8 cellular contexts compared by ENCODE assay signal in the genomic region with DNA sequence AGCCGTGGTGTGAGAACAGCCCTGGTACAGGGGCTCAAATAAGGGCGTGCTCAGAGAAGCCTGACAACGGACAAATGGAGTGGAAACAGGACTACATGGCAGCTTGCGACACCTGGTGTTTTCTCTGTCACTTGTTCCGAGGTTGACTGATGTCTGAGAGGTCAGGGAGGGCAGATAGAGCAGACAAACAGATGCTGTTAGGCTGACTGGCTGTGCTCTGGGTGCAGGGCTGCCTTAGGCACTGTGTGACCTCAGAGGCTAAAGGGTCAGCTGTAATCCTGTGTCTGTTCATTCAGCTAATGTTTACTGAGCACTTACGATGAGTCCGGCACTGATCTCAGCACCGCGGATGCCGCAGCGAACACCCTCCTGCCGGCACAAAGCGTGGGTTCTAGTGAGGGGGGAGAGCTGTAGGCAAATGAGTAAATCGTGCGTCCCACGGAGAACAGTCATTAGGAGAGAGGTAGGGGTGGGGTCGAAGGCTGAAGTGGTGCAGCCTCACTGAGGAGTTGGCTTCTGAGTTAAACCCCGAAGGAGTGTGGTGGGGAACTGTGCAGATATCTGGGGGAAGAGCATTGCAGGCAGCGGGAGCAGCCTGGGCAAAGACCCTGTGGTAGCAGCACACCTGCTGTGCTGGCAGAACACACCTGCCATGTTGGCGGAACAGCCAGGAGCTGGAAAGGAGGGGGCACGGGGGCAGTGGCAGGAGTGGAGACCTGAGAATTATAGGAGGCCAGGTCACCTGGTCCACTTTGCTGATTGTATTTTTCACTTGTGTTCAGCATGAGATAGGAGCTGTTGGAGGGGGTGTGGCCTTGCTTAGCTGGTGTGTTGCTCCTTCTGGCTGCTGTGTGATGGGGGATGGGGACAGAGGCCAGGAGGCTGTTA. TPM values are rescaled to one million over a fixed set of nuclear protein-coding genes. Genes with fewer than 3 reads are reported as not detected.
A peak's percentile ranks its signal among the peaks of the same experiment; 100 is the strongest.
DNase-seq lines count a peak whose midpoint lies in the region; ATAC-seq and TF ChIP-seq lines count a peak whose summit lies in the region.

No MANE protein-coding gene starts in this region.

- ATAC-seq in GM19328 (IDR thresholded peaks at IDR 0.05; ENCODE audit: unreplicated experiment) (peak; percentile 74), HG03139 (IDR thresholded peaks at IDR 0.05; ENCODE audit: unreplicated experiment) (peak; percentile 79), body of pancreas (peak; percentile 88)

- H3K4me3 Mint-ChIP-seq in CD8-positive, alpha-beta memory T cell, result peak overlapping the region in 1 of 7 donors; percentile 5

- H3K4me1 Mint-ChIP-seq in CD8-positive, alpha-beta memory T cell, result no peaks in the 10 kb centered on the region

- TF ChIP-seq CTCF in body of pancreas (IDR thresholded peaks at IDR 0.05), result peak in 2 of 7 experiments; percentile 5 to 30

- H3K27me3 ChIP-seq in body of pancreas (no peaks in the 10 kb centered on the region), HAP-1 (ENCODE audit: low read depth) (no peaks in the 10 kb centered on the region)
- no peaks in the 10 kb centered on the region for H3K27me3 ChIP-seq in CD8-positive, alpha-beta memory T cell (ENCODE audit: insufficient read depth, low read length, poor library complexity, severe bottlenecking)

- peaks cover 0 to 2% of the 10 kb centered on the region in 2 donors for H3K27me3 Mint-ChIP-seq in CD8-positive, alpha-beta memory T cell

- in situ Hi-C loops in HAP-1 (cut with MboI; ENCODE audit: low sequenced_read_pairs), result no loop called here

- 36 to 37% methylated on average over 9 to 21 of the region's 21 CpGs for WGBS in body of pancreas, 2 donors

- TF ChIP-seq POLR2A in body of pancreas (IDR thresholded peaks at IDR 0.05), result peak in 2 of 3 donors; percentile 6 to 12

- H3K4me3 ChIP-seq in body of pancreas (no peak overlapping the region), HAP-1 (no peak overlapping the region)
- no peak overlapping the region for H3K4me3 ChIP-seq in CD8-positive, alpha-beta memory T cell (ENCODE audit: low read length)

- H3K27ac ChIP-seq in body of pancreas, result peak overlapping the region; percentile 59 to 80 (median 68)
- no peak overlapping the region for H3K27ac ChIP-seq in CD8-positive, alpha-beta memory T cell (ENCODE audit: low read depth, low read length)

- DNase-seq in DMS53 treated with DMSO at 0.1 percent for 48 hours (lab: John Stamatoyannopoulos, UW; ENCODE audit: unreplicated experiment), result peak; percentile 95
- DNase-seq in body of pancreas, result peak; percentile 90 to 97 (median 95)
- DNase-seq in CD8-positive, alpha-beta memory T cell, result no peak
- DNase-seq in DMS 273 treated with DMSO at 0.1 percent for 48 hours (lab: John Stamatoyannopoulos, UW), result no peak
- no peak for DNase-seq in HAP-1 (ENCODE audit: low spot score in 2 of 2)
- no peak for DNase-seq in GOT3 (lab: John Stamatoyannopoulos, UW)

- H3K9me3 Mint-ChIP-seq in CD8-positive, alpha-beta memory T cell, result no peaks in the 10 kb centered on the region

- peaks cover 52% of the 10 kb centered on the region for H3K4me1 ChIP-seq in body of pancreas
- no peaks in the 10 kb centered on the region for H3K4me1 ChIP-seq in CD8-positive, alpha-beta memory T cell (ENCODE audit: insufficient read depth, low read length)
- H3K4me1 ChIP-seq in HAP-1, result no peaks in the 10 kb centered on the region

- H3K36me3 ChIP-seq in body of pancreas (replicated peaks in 1 of 2; ENCODE audit: insufficient read depth in 1 of 2, low read depth in 2 of 2) (peaks cover 7 to 21% of the 10 kb centered on the region in 2 donors), HAP-1 (replicated peaks) (peaks cover 91% of the 10 kb centered on the region)
- H3K36me3 ChIP-seq in CD8-positive, alpha-beta memory T cell (ENCODE audit: insufficient read depth, low read length), result no peaks in the 10 kb centered on the region

- no peaks in the 10 kb centered on the region for H3K36me3 Mint-ChIP-seq in CD8-positive, alpha-beta memory T cell

- intact Hi-C loops in body of pancreas (cut with DNase I), result no loop called here

- H3K9me3 ChIP-seq in body of pancreas (no peaks in the 10 kb centered on the region), HAP-1 (no peaks in the 10 kb centered on the region)
- no peaks in the 10 kb centered on the region for H3K9me3 ChIP-seq in CD8-positive, alpha-beta memory T cell (ENCODE audit: low read length)

- POLR2A ChIA-PET in CD8-positive, alpha-beta memory T cell (lab: Charles Lee), result no interaction called here

- no peak overlapping the region for H3K27ac Mint-ChIP-seq in CD8-positive, alpha-beta memory T cell

- CTCF ChIA-PET in CD8-positive, alpha-beta memory T cell (lab: Charles Lee), result no interaction called here

RNA-seq across cellular contexts. Expression of a gene that starts 35.0 kb away (rescaled TPM):
- total RNA-seq in body of pancreas, result 10 to 100 TPM; 52.1 to 83.1 TPM
- 10 to 100 TPM; 12.5 to 16.5 TPM for total RNA-seq in CD8-positive, alpha-beta memory T cell
- 0.79 TPM for polyA plus RNA-seq in CD8-positive, alpha-beta memory T cell

RNA-seq across cellular contexts. Expression of a gene that starts 54.3 kb away (rescaled TPM):
- total RNA-seq in body of pancreas, result 10 to 100 TPM; 24.4 to 30.0 TPM
- 10 to 100 TPM; 89.8 to 90.3 TPM for total RNA-seq in CD8-positive, alpha-beta memory T cell
- polyA plus RNA-seq in CD8-positive, alpha-beta memory T cell, result 90.6 TPM

Comparison
In these comparisons a context has a peak if more than half of its experiments do, and no peak if none do; other contexts are left out.
1. DNase-seq: peak in DMS53 treated with DMSO at 0.1 percent for 48 hours (single experiment) and body of pancreas (4 of 4); none in CD8-positive, alpha-beta memory T cell (0 of 5), DMS 273 treated with DMSO at 0.1 percent for 48 hours (single experiment), HAP-1 (0 of 2) and GOT3 (single experiment).
2. Peak in every context shown above with its lines, with median percentiles within 50 percentile points of each other: ATAC-seq.